Comparison of ENCODE assay signal across 8 cellular contexts in genomic region chrX:154444001-154444754, GRCh38.
DNase-seq lines count a peak whose midpoint lies in the region; TF ChIP-seq lines count a peak whose summit lies in the region.

A gene with protein sequence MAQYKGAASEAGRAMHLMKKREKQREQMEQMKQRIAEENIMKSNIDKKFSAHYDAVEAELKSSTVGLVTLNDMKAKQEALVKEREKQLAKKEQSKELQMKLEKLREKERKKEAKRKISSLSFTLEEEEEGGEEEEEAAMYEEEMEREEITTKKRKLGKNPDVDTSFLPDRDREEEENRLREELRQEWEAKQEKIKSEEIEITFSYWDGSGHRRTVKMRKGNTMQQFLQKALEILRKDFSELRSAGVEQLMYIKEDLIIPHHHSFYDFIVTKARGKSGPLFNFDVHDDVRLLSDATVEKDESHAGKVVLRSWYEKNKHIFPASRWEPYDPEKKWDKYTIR (plus strand): TSS chrX:154444141. CDS start chrX:154444236, 95 bp downstream.

- H3K9me3 ChIP-seq in HEK293 (ENCODE audit: control insufficient read depth, insufficient read depth, low read depth, low read length): no peaks in the 10 kb centered on the region

- CTCF ChIA-PET in HEK293 (lab: Yijun Ruan, JAX): interaction anchor here (0.6 kb wide), 1 partner anchor 100 kb away, joined by 3 read pairs; no protein-coding TSS in a partner anchor

- no peaks in the 10 kb centered on the region for H3K4me1 ChIP-seq in HEK293 (ENCODE audit: control insufficient read depth, insufficient read depth, low read length)

- H3K27ac ChIP-seq in HEK293 (ENCODE audit: extremely low read depth, low read depth, low read length) (peak within 1 kb of the TSS; percentile 77), caudate nucleus (ENCODE audit: low read depth, low read length) (peak within 1 kb of the TSS; percentile 58)

- H3K36me3 ChIP-seq in HEK293 (ENCODE audit: control insufficient read depth in 2 of 2, insufficient read depth in 1 of 2, low read length in 2 of 2): peaks cover 10 to 79% of the 10 kb centered on the region in 2 experiments; a peak in 2 of 3 replicates

- H3K4me3 ChIP-seq in GM12865 (ENCODE audit: low read depth, low read length) (peak within 1 kb of the TSS; percentile 68), HEK293 (ENCODE audit: low read depth, low read length) (peak within 1 kb of the TSS; percentile 51), WI38 (ENCODE audit: low read depth, low read length) (peak within 1 kb of the TSS; percentile 66)

- TF ChIP-seq CTCF in GM12865 (IDR thresholded peaks at IDR 0.05; ENCODE audit: insufficient read depth, low read depth, low read length, missing control alignments) (no peak), HEK293 (tag by site-specific recombination; IDR thresholded peaks at IDR 0.05) (no peak), WI38 (IDR thresholded peaks at IDR 0.05; ENCODE audit: low read depth, low read length) (no peak)

- POLR2A ChIA-PET in HEK293 (lab: Yijun Ruan, JAX): interaction anchor here (0.6 to 3.0 kb wide), 4 partner anchors 8 to 33 kb away, joined by 3 to 13 read pairs (median 4); partner anchors contain the start of gene TAFAZZIN

- DNase-seq in GM12865 (ENCODE audit: low read depth) (peak; percentile 74), NCI-H1105 (lab: John Stamatoyannopoulos, UW) (peak; percentile 81), caudate nucleus (lab: John Stamatoyannopoulos, UW) (peak in 51 of 61 donors; percentile 13 to 76 (median 50)), islet precursor cell (peak; percentile 71), KG1 (lab: John Stamatoyannopoulos, UW) (no peak)
- DNase-seq in stimulated activated CD4-positive, alpha-beta T cell treated with anti-CD3 and anti-CD28 coated beads, Interleukin-12 subunit alpha, Interleukin-12 subunit beta, amount 100 ng/mL, for 4 hours: peak; percentile 70

TF ChIP-seq in HEK293, 187 proteins besides CTCF, POLR2A, EP300 and RAD21:
- TF ChIP-seq ZNF660 (tag by site-specific recombination; IDR thresholded peaks at IDR 0.05) (0 out of 2 replicates have a peak, but pooled peaks have one; percentile 46), ZBTB21 (tag by site-specific recombination; IDR thresholded peaks at IDR 0.05) (no peak), ZNF548 (tag by site-specific recombination; IDR thresholded peaks at IDR 0.05) (no peak), ZIC2 (tag by site-specific recombination; IDR thresholded peaks at IDR 0.05) (peak; percentile 37), KLF10 (tag by site-specific recombination; IDR thresholded peaks at IDR 0.05) (peak; percentile 35; the same call in 1 of the 2 replicates), ZNF670 (tag by site-specific recombination; IDR thresholded peaks at IDR 0.05; ENCODE audit: low read depth) (no peak), ZFP3 (tag by site-specific recombination; IDR thresholded peaks at IDR 0.05; ENCODE audit: low read depth) (no peak), ZNF354C (tag by site-specific recombination; IDR thresholded peaks at IDR 0.05; ENCODE audit: borderline replicate concordance, low read depth) (no peak), ZNF175 (tag by site-specific recombination; IDR thresholded peaks at IDR 0.05) (no peak), RBAK (tag by site-specific recombination; IDR thresholded peaks at IDR 0.05) (no peak), ZXDB (tag by site-specific recombination; IDR thresholded peaks at IDR 0.05) (peak; percentile 23; the same call in 1 of the 2 replicates), ZNF777 (tag by site-specific recombination; IDR thresholded peaks at IDR 0.05; ENCODE audit: borderline replicate concordance) (no peak), ZSCAN30 (tag by site-specific recombination; IDR thresholded peaks at IDR 0.05) (peak; percentile 54; the same call in 1 of the 2 replicates)
- TF ChIP-seq, protein P1, sequence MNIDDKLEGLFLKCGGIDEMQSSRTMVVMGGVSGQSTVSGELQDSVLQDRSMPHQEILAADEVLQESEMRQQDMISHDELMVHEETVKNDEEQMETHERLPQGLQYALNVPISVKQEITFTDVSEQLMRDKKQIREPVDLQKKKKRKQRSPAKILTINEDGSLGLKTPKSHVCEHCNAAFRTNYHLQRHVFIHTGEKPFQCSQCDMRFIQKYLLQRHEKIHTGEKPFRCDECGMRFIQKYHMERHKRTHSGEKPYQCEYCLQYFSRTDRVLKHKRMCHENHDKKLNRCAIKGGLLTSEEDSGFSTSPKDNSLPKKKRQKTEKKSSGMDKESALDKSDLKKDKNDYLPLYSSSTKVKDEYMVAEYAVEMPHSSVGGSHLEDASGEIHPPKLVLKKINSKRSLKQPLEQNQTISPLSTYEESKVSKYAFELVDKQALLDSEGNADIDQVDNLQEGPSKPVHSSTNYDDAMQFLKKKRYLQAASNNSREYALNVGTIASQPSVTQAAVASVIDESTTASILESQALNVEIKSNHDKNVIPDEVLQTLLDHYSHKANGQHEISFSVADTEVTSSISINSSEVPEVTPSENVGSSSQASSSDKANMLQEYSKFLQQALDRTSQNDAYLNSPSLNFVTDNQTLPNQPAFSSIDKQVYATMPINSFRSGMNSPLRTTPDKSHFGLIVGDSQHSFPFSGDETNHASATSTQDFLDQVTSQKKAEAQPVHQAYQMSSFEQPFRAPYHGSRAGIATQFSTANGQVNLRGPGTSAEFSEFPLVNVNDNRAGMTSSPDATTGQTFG (tag by site-specific recombination; IDR thresholded peaks at IDR 0.05; ENCODE audit: borderline replicate concordance): no peak
- TF ChIP-seq, protein P2, sequence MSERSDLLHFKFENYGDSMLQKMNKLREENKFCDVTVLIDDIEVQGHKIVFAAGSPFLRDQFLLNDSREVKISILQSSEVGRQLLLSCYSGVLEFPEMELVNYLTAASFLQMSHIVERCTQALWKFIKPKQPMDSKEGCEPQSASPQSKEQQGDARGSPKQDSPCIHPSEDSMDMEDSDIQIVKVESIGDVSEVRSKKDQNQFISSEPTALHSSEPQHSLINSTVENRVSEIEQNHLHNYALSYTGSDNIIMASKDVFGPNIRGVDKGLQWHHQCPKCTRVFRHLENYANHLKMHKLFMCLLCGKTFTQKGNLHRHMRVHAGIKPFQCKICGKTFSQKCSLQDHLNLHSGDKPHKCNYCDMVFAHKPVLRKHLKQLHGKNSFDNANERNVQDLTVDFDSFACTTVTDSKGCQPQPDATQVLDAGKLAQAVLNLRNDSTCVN (tag by site-specific recombination; optimal IDR thresholded peaks at IDR 0.05): peak; percentile 42
TF ChIP-seq in HEK293: peak in this region for 6.
